In genomic region chr20:62426059-62426348, GRCh38 we compare ENCODE assay signal across 12 cellular contexts. TPM values are rescaled to one million over a fixed set of nuclear protein-coding genes. Genes with fewer than 3 reads are reported as not detected.
DNase-seq lines count a peak whose midpoint lies in the region; ATAC-seq, FAIRE-seq and TF ChIP-seq lines count a peak whose summit lies in the region.
"Not testable (repeated sequence)": the region's sequence is repeated elsewhere in the genome, so short reads cannot be mapped to it uniquely, and the experiment has no call there.
"Had no signal": no experiment of that assay in that cellular context is flagged by ENCODE, and none has a peak within 500 bp of the region (broad histone marks: within the 10 kb centered on the region; RNA-seq: fewer than 3 reads in every experiment).

No MANE protein-coding gene starts in this region.

- WGBS in HepG2 (ENCODE audit: low lambda C conversion rate), result 92% methylated on average over 4 of the region's 4 CpGs

- H3K27ac ChIP-seq in C4-2B, result peak overlapping the region; percentile 80
- not testable (repeated sequence) for H3K27ac ChIP-seq in HEK293 (ENCODE audit: extremely low read depth, low read depth, low read length); RWPE2 (ENCODE audit: poor library complexity, severe bottlenecking); HepG2 (ENCODE audit: extremely low read length, insufficient read depth, low read length); parathyroid adenoma

- not testable (repeated sequence) for ATAC-seq in RWPE2 (ENCODE audit: low read depth); HepG2

- in situ Hi-C loops in HepG2 (cut with HindIII; ENCODE audit: extremely low pct_ligation_motif_present, low pct_unique_long_range_greater_than_20kb), result not testable (repeated sequence)

- TF ChIP-seq RAD21 in HepG2 (CRISPR knock-in tag; IDR thresholded peaks at IDR 0.05), result not testable (repeated sequence)

- CTCF ChIA-PET in HEK293 (lab: Yijun Ruan, JAX), result interaction anchor here (0.7 kb wide), 1 partner anchor 68 kb away, joined by 3 read pairs; no protein-coding TSS in a partner anchor
- CTCF ChIA-PET in HepG2 (lab: Yijun Ruan, JAX; ENCODE audit: low intra/inter-chr PET ratio, low total read pairs), result not testable (repeated sequence)

- TF ChIP-seq EP300 in HepG2 (IDR thresholded peaks at IDR 0.05; ENCODE audit: low read depth in 2 of 2, low read length in 2 of 2); HepG2 (CRISPR knock-in tag; IDR thresholded peaks at IDR 0.05; ENCODE audit: borderline replicate concordance): not testable (repeated sequence)

- not testable (repeated sequence) for H3K9me3 ChIP-seq in HEK293 (ENCODE audit: control insufficient read depth, insufficient read depth, low read depth, low read length); RWPE2 (ENCODE audit: severe bottlenecking); HepG2 (ENCODE audit: low read length); parathyroid adenoma (ENCODE audit: control insufficient read depth, low read length)

- DNase-seq in RWPE2 (ENCODE audit: low spot score), result peak; percentile 80
- not testable (repeated sequence) for DNase-seq in HepG2 (ENCODE audit: low spot score)

- not testable (repeated sequence) for BruUV-seq in HepG2 (replicated peaks; lab: Mats Ljungman, UMichigan)

- not testable (repeated sequence) for H3K36me3 ChIP-seq in HEK293 (ENCODE audit: control insufficient read depth in 2 of 2, insufficient read depth in 1 of 2, low read length in 2 of 2); RWPE2 (ENCODE audit: low read depth); HepG2 (replicated peaks in 1 of 2; ENCODE audit: control insufficient read depth in 1 of 2, insufficient read depth in 2 of 2, low read length in 2 of 2); parathyroid adenoma (ENCODE audit: control insufficient read depth, insufficient read depth, low read length)

- not testable (repeated sequence) for H4K20me1 ChIP-seq in HepG2 (ENCODE audit: insufficient read depth, low read length)

- not testable (repeated sequence) for H2AFZ ChIP-seq in HepG2 (ENCODE audit: low read length); parathyroid adenoma

- H3K4me1 ChIP-seq in HEK293 (ENCODE audit: control insufficient read depth, insufficient read depth, low read length); RWPE2 (ENCODE audit: insufficient read depth, poor library complexity, severe bottlenecking): not testable (repeated sequence)
- peaks cover 41% of the 10 kb centered on the region for H3K4me1 ChIP-seq in HepG2 (ENCODE audit: insufficient read depth, low read length)
- peaks cover 31% of the 10 kb centered on the region for H3K4me1 ChIP-seq in parathyroid adenoma

- TF ChIP-seq CTCF in C4-2B (conservative IDR thresholded peaks at IDR 0.05); HEK293 (tag by site-specific recombination; IDR thresholded peaks at IDR 0.05); RWPE2 (IDR thresholded peaks at IDR 0.05; ENCODE audit: poor library complexity, severe bottlenecking); HepG2 (CRISPR knock-in tag; IDR thresholded peaks at IDR 0.05); parathyroid adenoma (IDR thresholded peaks at IDR 0.05): not testable (repeated sequence)

- intact Hi-C loops in HepG2 (cut with micrococcal nuclease; ENCODE audit: unreplicated experiment), result not testable (repeated sequence)

- not testable (repeated sequence) for FAIRE-seq in HepG2 (lab: Jason Lieb, UNC)

- H3K79me2 ChIP-seq in HepG2 (ENCODE audit: insufficient read depth, low read length); parathyroid adenoma: not testable (repeated sequence)

- not testable (repeated sequence) for H3K4me3 ChIP-seq in HEK293 (ENCODE audit: low read depth, low read length); RWPE2 (ENCODE audit: severe bottlenecking); HepG2 (replicated peaks in 1 of 3; ENCODE audit: insufficient read depth in 1 of 3, low read depth in 2 of 3, low read length in 3 of 3); parathyroid adenoma (ENCODE audit: low read depth, low read length)

- H3K27me3 ChIP-seq in RWPE2 (ENCODE audit: insufficient read depth, poor library complexity, severe bottlenecking); parathyroid adenoma (ENCODE audit: control insufficient read depth, insufficient read depth, low read length): not testable (repeated sequence)
- H3K27me3 ChIP-seq in HepG2 (ENCODE audit: control insufficient read depth in 1 of 2, insufficient read depth in 2 of 2, low read length in 2 of 2), result peaks cover 26 to 80% of the 10 kb centered on the region in 2 experiments

- H3K9ac ChIP-seq in HepG2 (ENCODE audit: insufficient read depth, low read depth, low read length); parathyroid adenoma: not testable (repeated sequence)

- POLR2A ChIA-PET in HEK293 (lab: Yijun Ruan, JAX), result not testable (repeated sequence)
- POLR2A ChIA-PET in HepG2 (lab: Yijun Ruan, JAX), result interaction anchor here (1.0 kb wide), 2 partner anchors 13 to 15 kb away, joined by 3 read pairs; no protein-coding TSS in a partner anchor

- TF ChIP-seq POLR2A in HepG2 (IDR thresholded peaks at IDR 0.05; ENCODE audit: insufficient read depth in 1 of 2, low read depth in 2 of 2, low read length in 2 of 2), result not testable (repeated sequence)

- H3K4me2 ChIP-seq in HepG2 (ENCODE audit: low read depth, low read length), result not testable (repeated sequence)
- H3K4me2 ChIP-seq in parathyroid adenoma (ENCODE audit: low read length), result peak overlapping the region; percentile 73

RNA-seq across cellular contexts. Expression of gene RBBP8NL, which starts 1.3 kb away (rescaled TPM):
- total RNA-seq in HepG2 (2016; rRNA removed; fragmentation: Illumina TruSeq; extraction: Trizol), result 0.46 and 0.86 TPM in 2 replicates
- total RNA-seq in HepG2 (2016; cell fraction: cytosol; rRNA removed; fragmentation: Illumina TruSeq; extraction: Trizol; ENCODE audit: low read depth), result 0.30 and 0.62 TPM in 2 replicates
- 0.65 and 0.76 TPM in 2 replicates for total RNA-seq in HepG2 (2016; cell fraction: insoluble cytoplasmic fraction; rRNA removed; fragmentation: Illumina TruSeq; extraction: Trizol)
- 0.52 and 0.65 TPM in 2 replicates for total RNA-seq in HepG2 (2016; cell fraction: membrane; rRNA removed; fragmentation: Illumina TruSeq; extraction: Trizol)
- total RNA-seq in HepG2 (2016; cell fraction: nucleus; rRNA removed; fragmentation: Illumina TruSeq; extraction: Trizol), result 0.78 and 0.81 TPM in 2 replicates
- polyA plus RNA-seq in HepG2 (2011; rRNA removed), result 0.69 and 0.82 TPM in 2 replicates
- 0.46 and 0.94 TPM in 2 replicates for polyA plus RNA-seq in HepG2 (2011; cell fraction: cytosol; rRNA removed)
- 1.1 and 1.2 TPM in 2 replicates for polyA plus RNA-seq in HepG2 (2011; cell fraction: nucleus; rRNA removed)
- 0.24 and 0.42 TPM in 2 replicates for polyA plus RNA-seq in HepG2 (2012)
- 0.52 and 0.54 TPM in 2 replicates for polyA plus RNA-seq in HepG2 (2016; cell fraction: cytosol; fragmentation: Illumina TruSeq; extraction: Trizol; ENCODE audit: low read depth)
- polyA plus RNA-seq in HepG2 (2016; cell fraction: insoluble cytoplasmic fraction; fragmentation: Illumina TruSeq; extraction: Trizol; ENCODE audit: low read depth), result 0.67 and 0.91 TPM in 2 replicates
- polyA plus RNA-seq in HepG2 (2016; cell fraction: membrane; fragmentation: Illumina TruSeq; extraction: Trizol; ENCODE audit: low read depth), result 0.51 and 0.60 TPM in 2 replicates
- polyA plus RNA-seq in HepG2 (2016; cell fraction: nucleus; fragmentation: Illumina TruSeq; extraction: Trizol; ENCODE audit: insufficient read depth, low read depth), result 0.97 and 1.1 TPM in 2 replicates
- polyA minus RNA-seq in HepG2 (2011; rRNA and poly(A)+ RNA removed; ENCODE audit: low replicate concordance), result 0.40 TPM in 1 of 2 replicates, not detected in the other
- 0.40 TPM in 1 of 2 replicates, not detected in the other for polyA minus RNA-seq in HepG2 (2011; cell fraction: cytosol; rRNA and poly(A)+ RNA removed)
- 0.26 and 0.75 TPM in 2 replicates for polyA minus RNA-seq in HepG2 (2011; cell fraction: nucleus; rRNA and poly(A)+ RNA removed)
- total RNA-seq: A172; A673; CD4-positive, CD25-positive, alpha-beta regulatory T cell; CD8-positive, alpha-beta T cell; Daoy; G401 had no signal
- polyA plus RNA-seq: BJ; CD4-positive, CD25-positive, alpha-beta regulatory T cell had no signal

RNA-seq across cellular contexts. Expression of gene CABLES2, which starts 18.9 kb away (rescaled TPM):
- total RNA-seq in HepG2 (2016; rRNA removed; fragmentation: Illumina TruSeq; extraction: Trizol), result 9.7 and 10.2 TPM in 2 replicates
- total RNA-seq in HepG2 (2016; cell fraction: cytosol; rRNA removed; fragmentation: Illumina TruSeq; extraction: Trizol; ENCODE audit: low read depth), result 3.4 and 4.0 TPM in 2 replicates
- 9.2 and 9.3 TPM in 2 replicates for total RNA-seq in HepG2 (2016; cell fraction: insoluble cytoplasmic fraction; rRNA removed; fragmentation: Illumina TruSeq; extraction: Trizol)
- 13.2 and 14.3 TPM in 2 replicates for total RNA-seq in HepG2 (2016; cell fraction: membrane; rRNA removed; fragmentation: Illumina TruSeq; extraction: Trizol)
- 5.6 and 7.3 TPM in 2 replicates for total RNA-seq in HepG2 (2016; cell fraction: nucleus; rRNA removed; fragmentation: Illumina TruSeq; extraction: Trizol)
- polyA plus RNA-seq in HepG2 (2011; rRNA removed), result 5.2 and 5.9 TPM in 2 replicates
- 4.8 and 5.4 TPM in 2 replicates for polyA plus RNA-seq in HepG2 (2011; cell fraction: cytosol; rRNA removed)
- polyA plus RNA-seq in HepG2 (2011; cell fraction: nucleus; rRNA removed), result 6.8 and 7.6 TPM in 2 replicates
- 4.7 and 5.4 TPM in 2 replicates for polyA plus RNA-seq in HepG2 (2012)
- 7.5 and 8.3 TPM in 2 replicates for polyA plus RNA-seq in HepG2 (2016; cell fraction: cytosol; fragmentation: Illumina TruSeq; extraction: Trizol; ENCODE audit: low read depth)
- polyA plus RNA-seq in HepG2 (2016; cell fraction: insoluble cytoplasmic fraction; fragmentation: Illumina TruSeq; extraction: Trizol; ENCODE audit: low read depth), result 20.6 and 26.7 TPM in 2 replicates
- 20.0 and 22.1 TPM in 2 replicates for polyA plus RNA-seq in HepG2 (2016; cell fraction: membrane; fragmentation: Illumina TruSeq; extraction: Trizol; ENCODE audit: low read depth)
- polyA plus RNA-seq in HepG2 (2016; cell fraction: nucleus; fragmentation: Illumina TruSeq; extraction: Trizol; ENCODE audit: insufficient read depth, low read depth), result 18.8 and 19.3 TPM in 2 replicates
- 5.3 and 6.3 TPM in 2 replicates for polyA minus RNA-seq in HepG2 (2011; rRNA and poly(A)+ RNA removed; ENCODE audit: low replicate concordance)
- 4.9 and 6.3 TPM in 2 replicates for polyA minus RNA-seq in HepG2 (2011; cell fraction: cytosol; rRNA and poly(A)+ RNA removed)
- polyA minus RNA-seq in HepG2 (2011; cell fraction: nucleus; rRNA and poly(A)+ RNA removed), result 4.8 and 5.2 TPM in 2 replicates

RNA-seq across cellular contexts. Expression of gene RPS21, which starts 39.1 kb away (rescaled TPM):
- total RNA-seq in HepG2 (2016; rRNA removed; fragmentation: Illumina TruSeq; extraction: Trizol), result 2,584 and 2,647 TPM in 2 replicates
- total RNA-seq in HepG2 (2016; cell fraction: cytosol; rRNA removed; fragmentation: Illumina TruSeq; extraction: Trizol; ENCODE audit: low read depth), result 3,497 and 3,511 TPM in 2 replicates
- 2,606 and 2,768 TPM in 2 replicates for total RNA-seq in HepG2 (2016; cell fraction: insoluble cytoplasmic fraction; rRNA removed; fragmentation: Illumina TruSeq; extraction: Trizol)
- 4,939 and 5,761 TPM in 2 replicates for total RNA-seq in HepG2 (2016; cell fraction: membrane; rRNA removed; fragmentation: Illumina TruSeq; extraction: Trizol)
- 1,156 and 1,166 TPM in 2 replicates for total RNA-seq in HepG2 (2016; cell fraction: nucleus; rRNA removed; fragmentation: Illumina TruSeq; extraction: Trizol)
- 9,925 and 11,063 TPM in 2 replicates for polyA plus RNA-seq in HepG2 (2011; rRNA removed)
- polyA plus RNA-seq in HepG2 (2011; cell fraction: cytosol; rRNA removed), result 11,031 and 15,081 TPM in 2 replicates
- 5,156 and 5,267 TPM in 2 replicates for polyA plus RNA-seq in HepG2 (2011; cell fraction: nucleus; rRNA removed)
- polyA plus RNA-seq in HepG2 (2012), result 6,658 and 8,852 TPM in 2 replicates
- polyA plus RNA-seq in HepG2 (2016; cell fraction: cytosol; fragmentation: Illumina TruSeq; extraction: Trizol; ENCODE audit: low read depth), result 5,362 and 5,590 TPM in 2 replicates
- 3,197 and 3,428 TPM in 2 replicates for polyA plus RNA-seq in HepG2 (2016; cell fraction: insoluble cytoplasmic fraction; fragmentation: Illumina TruSeq; extraction: Trizol; ENCODE audit: low read depth)
- 5,998 and 6,820 TPM in 2 replicates for polyA plus RNA-seq in HepG2 (2016; cell fraction: membrane; fragmentation: Illumina TruSeq; extraction: Trizol; ENCODE audit: low read depth)
- 2,753 and 2,989 TPM in 2 replicates for polyA plus RNA-seq in HepG2 (2016; cell fraction: nucleus; fragmentation: Illumina TruSeq; extraction: Trizol; ENCODE audit: insufficient read depth, low read depth)
- 2,340 and 3,999 TPM in 2 replicates for polyA minus RNA-seq in HepG2 (2011; rRNA and poly(A)+ RNA removed; ENCODE audit: low replicate concordance)
- 1,154 and 1,167 TPM in 2 replicates for polyA minus RNA-seq in HepG2 (2011; cell fraction: cytosol; rRNA and poly(A)+ RNA removed)
- 809 and 896 TPM in 2 replicates for polyA minus RNA-seq in HepG2 (2011; cell fraction: nucleus; rRNA and poly(A)+ RNA removed)

RNA-seq across cellular contexts. Expression of gene GATA5, which starts 49.8 kb away (rescaled TPM):
- 0.20 and 0.39 TPM in 2 replicates for total RNA-seq in HepG2 (2016; rRNA removed; fragmentation: Illumina TruSeq; extraction: Trizol)
- total RNA-seq in HepG2 (2016; cell fraction: cytosol; rRNA removed; fragmentation: Illumina TruSeq; extraction: Trizol; ENCODE audit: low read depth), result 0.09 and 0.10 TPM in 2 replicates
- total RNA-seq in HepG2 (2016; cell fraction: insoluble cytoplasmic fraction; rRNA removed; fragmentation: Illumina TruSeq; extraction: Trizol), result 0.10 and 0.32 TPM in 2 replicates
- 0.31 and 0.65 TPM in 2 replicates for total RNA-seq in HepG2 (2016; cell fraction: membrane; rRNA removed; fragmentation: Illumina TruSeq; extraction: Trizol)
- total RNA-seq in HepG2 (2016; cell fraction: nucleus; rRNA removed; fragmentation: Illumina TruSeq; extraction: Trizol), result 0.19 and 0.22 TPM in 2 replicates
- polyA plus RNA-seq in HepG2 (2011; rRNA removed), result 0.12 and 0.18 TPM in 2 replicates
- 0.10 and 0.19 TPM in 2 replicates for polyA plus RNA-seq in HepG2 (2011; cell fraction: cytosol; rRNA removed)
- 0.09 and 0.27 TPM in 2 replicates for polyA plus RNA-seq in HepG2 (2011; cell fraction: nucleus; rRNA removed)
- polyA plus RNA-seq in HepG2 (2012), result 0.05 and 0.16 TPM in 2 replicates
- polyA plus RNA-seq in HepG2 (2016; cell fraction: cytosol; fragmentation: Illumina TruSeq; extraction: Trizol; ENCODE audit: low read depth), result 0.26 and 0.33 TPM in 2 replicates
- polyA plus RNA-seq in HepG2 (2016; cell fraction: insoluble cytoplasmic fraction; fragmentation: Illumina TruSeq; extraction: Trizol; ENCODE audit: low read depth), result 0.29 and 0.56 TPM in 2 replicates
- 0.41 and 0.42 TPM in 2 replicates for polyA plus RNA-seq in HepG2 (2016; cell fraction: membrane; fragmentation: Illumina TruSeq; extraction: Trizol; ENCODE audit: low read depth)
- 0.41 and 0.80 TPM in 2 replicates for polyA plus RNA-seq in HepG2 (2016; cell fraction: nucleus; fragmentation: Illumina TruSeq; extraction: Trizol; ENCODE audit: insufficient read depth, low read depth)
- 0.18 TPM in 1 of 2 replicates, not detected in the other for polyA minus RNA-seq in HepG2 (2011; rRNA and poly(A)+ RNA removed; ENCODE audit: low replicate concordance)
- not detected in 2 replicates for polyA minus RNA-seq in HepG2 (2011; cell fraction: cytosol; rRNA and poly(A)+ RNA removed)
- not detected in 2 replicates for polyA minus RNA-seq in HepG2 (2011; cell fraction: nucleus; rRNA and poly(A)+ RNA removed)
- total RNA-seq: A673; CD4-positive, CD25-positive, alpha-beta regulatory T cell; CD8-positive, alpha-beta T cell; Daoy had no signal
- polyA plus RNA-seq: BJ; CD4-positive, CD25-positive, alpha-beta regulatory T cell had no signal

RNA-seq across cellular contexts. Expression of gene LAMA5, which starts 58.9 kb away (rescaled TPM):
- total RNA-seq in HepG2 (2016; rRNA removed; fragmentation: Illumina TruSeq; extraction: Trizol), result 28.5 and 44.7 TPM in 2 replicates
- total RNA-seq in HepG2 (2016; cell fraction: cytosol; rRNA removed; fragmentation: Illumina TruSeq; extraction: Trizol; ENCODE audit: low read depth), result 32.2 and 40.1 TPM in 2 replicates
- 24.0 and 53.5 TPM in 2 replicates for total RNA-seq in HepG2 (2016; cell fraction: insoluble cytoplasmic fraction; rRNA removed; fragmentation: Illumina TruSeq; extraction: Trizol)
- 23.5 and 24.2 TPM in 2 replicates for total RNA-seq in HepG2 (2016; cell fraction: membrane; rRNA removed; fragmentation: Illumina TruSeq; extraction: Trizol)
- total RNA-seq in HepG2 (2016; cell fraction: nucleus; rRNA removed; fragmentation: Illumina TruSeq; extraction: Trizol), result 108 and 131 TPM in 2 replicates
- 21.0 and 22.7 TPM in 2 replicates for polyA plus RNA-seq in HepG2 (2011; rRNA removed)
- polyA plus RNA-seq in HepG2 (2011; cell fraction: cytosol; rRNA removed), result 9.5 and 17.6 TPM in 2 replicates
- 504 and 754 TPM in 2 replicates for polyA plus RNA-seq in HepG2 (2011; cell fraction: nucleus; rRNA removed)
- 96.2 and 135 TPM in 2 replicates for polyA plus RNA-seq in HepG2 (2012)
- polyA plus RNA-seq in HepG2 (2016; cell fraction: cytosol; fragmentation: Illumina TruSeq; extraction: Trizol; ENCODE audit: low read depth), result 12.5 and 12.7 TPM in 2 replicates
- polyA plus RNA-seq in HepG2 (2016; cell fraction: insoluble cytoplasmic fraction; fragmentation: Illumina TruSeq; extraction: Trizol; ENCODE audit: low read depth), result 34.3 and 49.3 TPM in 2 replicates
- 14.2 and 17.2 TPM in 2 replicates for polyA plus RNA-seq in HepG2 (2016; cell fraction: membrane; fragmentation: Illumina TruSeq; extraction: Trizol; ENCODE audit: low read depth)
- 598 and 620 TPM in 2 replicates for polyA plus RNA-seq in HepG2 (2016; cell fraction: nucleus; fragmentation: Illumina TruSeq; extraction: Trizol; ENCODE audit: insufficient read depth, low read depth)
- 26.2 and 35.7 TPM in 2 replicates for polyA minus RNA-seq in HepG2 (2011; rRNA and poly(A)+ RNA removed; ENCODE audit: low replicate concordance)
- 23.2 and 27.1 TPM in 2 replicates for polyA minus RNA-seq in HepG2 (2011; cell fraction: cytosol; rRNA and poly(A)+ RNA removed)
- polyA minus RNA-seq in HepG2 (2011; cell fraction: nucleus; rRNA and poly(A)+ RNA removed), result 70.0 and 71.2 TPM in 2 replicates
